In the genomic region with DNA sequence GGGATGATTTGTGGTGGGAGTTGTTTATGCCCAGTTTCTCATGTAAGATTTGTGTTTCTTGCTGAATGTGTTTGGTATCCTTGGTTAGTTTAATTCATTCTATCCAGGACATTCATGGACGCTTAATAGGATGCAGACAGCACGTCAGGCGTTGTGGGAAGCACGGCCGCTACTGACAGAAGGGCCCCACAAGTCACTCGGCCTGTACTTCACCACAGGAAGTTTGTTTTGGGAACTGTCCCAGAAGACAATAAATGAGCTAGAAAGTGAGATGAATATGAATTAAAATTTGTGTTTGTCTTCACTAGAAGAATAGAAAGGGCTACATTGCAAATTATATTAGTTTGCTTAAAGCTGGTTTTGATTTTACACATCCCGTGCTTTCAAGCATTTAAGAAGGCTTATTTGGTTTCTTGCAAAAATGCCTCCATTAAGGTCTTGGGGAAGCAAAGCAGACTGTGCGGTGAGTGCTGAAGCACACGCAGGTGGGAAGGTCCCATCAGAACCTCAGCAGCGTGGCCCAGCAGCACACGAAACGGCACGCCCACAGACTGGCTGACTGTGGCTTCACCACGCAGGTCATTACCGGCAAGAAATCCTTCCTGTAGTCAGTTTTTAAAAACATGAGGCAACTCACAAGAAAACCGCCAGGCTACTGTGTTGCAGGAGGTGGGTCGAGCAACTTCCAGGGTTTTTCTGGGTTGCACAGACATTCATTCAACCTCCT, we compare ENCODE assay signal across 11 cellular contexts.
DNase-seq lines count a peak whose midpoint lies in the region; ATAC-seq and TF ChIP-seq lines count a peak whose summit lies in the region.
"Had no signal": no experiment of that assay in that cellular context is flagged by ENCODE, and none has a peak within 500 bp of the region (broad histone marks: within the 10 kb centered on the region; RNA-seq: fewer than 3 reads in every experiment).

No MANE protein-coding gene starts in this region.

- H3K27ac ChIP-seq in heart left ventricle = peak overlapping the region in 11 of 12 donors; percentile 2 to 94 (median 80)
- peak overlapping the region; percentile 19 for H3K27ac ChIP-seq in endodermal cell (ENCODE audit: low read depth, low read length)
- peak overlapping the region; percentile 65 for H3K27ac ChIP-seq in thymus (ENCODE audit: low read depth)
- no peak overlapping the region for H3K27ac ChIP-seq in OCI-LY7 (ENCODE audit: low read depth, low read length, poor library complexity, severe bottlenecking)

- no peak overlapping the region for H2AFZ ChIP-seq in OCI-LY7 (ENCODE audit: low read length)

- DNase-seq in heart left ventricle = peak in 3 of 5 donors; percentile 41 to 69 (median 57)
- DNase-seq in Right ventricle myocardium superior = no peak
- peak in 18 of 34 experiments; percentile 10 to 56 (median 18) for DNase-seq in T-cell
- no peak for DNase-seq in endodermal cell
- no peak for DNase-seq in OCI-LY7 (ENCODE audit: low spot score)
- DNase-seq: NK-92 treated with Interleukin-12 subunit alpha and Interleukin-12 subunit beta, amount 100 ng/mL, for 24 hours; T1000 had no signal

- no TSS peak for BruUV-seq in OCI-LY7 (replicated peaks; lab: Mats Ljungman, UMichigan)

- H3K36me3 ChIP-seq in heart left ventricle (no peaks in the 10 kb centered on the region), endodermal cell (ENCODE audit: control insufficient read depth, insufficient read depth, low read length) (no peaks in the 10 kb centered on the region), thymus (ENCODE audit: control insufficient read depth, insufficient read depth) (peaks cover 12% of the 10 kb centered on the region), OCI-LY7 (ENCODE audit: insufficient read depth, low read length) (no peaks in the 10 kb centered on the region)

- 50 to 59% (median 51%) methylated on average over 16 to 17 of the region's 17 CpGs for WGBS in heart left ventricle, 4 donors
- 72 to 80% methylated on average over 8 to 17 of the region's 17 CpGs for WGBS in endodermal cell (ENCODE audit: insufficient coverage in 1 of 2, insufficient read length in 1 of 2), 2 experiments
- 37% methylated on average over 17 of the region's 17 CpGs for WGBS in thymus

- TF ChIP-seq CTCF in heart left ventricle (IDR thresholded peaks at IDR 0.05) = no peak
- no peak for TF ChIP-seq CTCF in endodermal cell (conservative IDR thresholded peaks at IDR 0.05)
- no peak for TF ChIP-seq CTCF in OCI-LY7 (conservative IDR thresholded peaks at IDR 0.05; ENCODE audit: low read length)

- no peak for TF ChIP-seq POLR2A in heart left ventricle (IDR thresholded peaks at IDR 0.05)

- CTCF ChIA-PET in T-cell (lab: Charles Lee) (no interaction called here), OCI-LY7 (lab: Charles Lee; ENCODE audit: unreplicated experiment) (no interaction called here)

- H4K20me1 ChIP-seq in OCI-LY7 (ENCODE audit: insufficient read depth, low read length) = no peaks in the 10 kb centered on the region

- peak in 2 of 4 donors; percentile 47 to 61 for ATAC-seq in heart left ventricle
- no peak for ATAC-seq in Right ventricle myocardium superior (ENCODE audit: poor library complexity)
- peak in 3 of 4 experiments; percentile 54 to 97 (median 79) for ATAC-seq in T-cell (replicated peaks in 1 of 4)
- ATAC-seq in HG03175 (IDR thresholded peaks at IDR 0.05; ENCODE audit: unreplicated experiment) = no peak
- ATAC-seq in HG03342 (IDR thresholded peaks at IDR 0.05; ENCODE audit: unreplicated experiment) = no peak

- H3K9ac ChIP-seq in endodermal cell (ENCODE audit: extremely low read depth, low read length, poor library complexity, severe bottlenecking) = no peak overlapping the region

- H3K27me3 Mint-ChIP-seq in T-cell (peaks cover 0 to 8% of the 10 kb centered on the region in 2 donors), endodermal cell (ENCODE audit: insufficient read depth) (no peaks in the 10 kb centered on the region)

- H3K9me3 ChIP-seq in heart left ventricle (no peaks in the 10 kb centered on the region), endodermal cell (ENCODE audit: control insufficient read depth, low read length) (no peaks in the 10 kb centered on the region), thymus (ENCODE audit: control insufficient read depth) (peaks cover 2% of the 10 kb centered on the region), OCI-LY7 (ENCODE audit: low read length) (no peaks in the 10 kb centered on the region)

- H3K79me2 ChIP-seq in OCI-LY7 (ENCODE audit: insufficient read depth, low read depth, low read length) = no peaks in the 10 kb centered on the region

- no peaks in the 10 kb centered on the region for H3K9me3 Mint-ChIP-seq in T-cell
- H3K9me3 Mint-ChIP-seq in endodermal cell = no peaks in the 10 kb centered on the region
- H3K9me3 Mint-ChIP-seq: CD14-positive monocyte had no signal

- H3K4me3 Mint-ChIP-seq in T-cell = peak overlapping the region in 1 of 3 donors; percentile 33
- no peak overlapping the region for H3K4me3 Mint-ChIP-seq in endodermal cell

- POLR2A ChIA-PET in T-cell (lab: Charles Lee) = no interaction called here
- POLR2A ChIA-PET in OCI-LY7 (lab: Charles Lee) = interaction anchor here (0.6 kb wide), 1 partner anchor 170 kb away, joined by 4 read pairs; no protein-coding TSS in a partner anchor

- no peak overlapping the region for H3K4me2 ChIP-seq in OCI-LY7 (ENCODE audit: low read length)

- H3K36me3 Mint-ChIP-seq in T-cell (no peaks in the 10 kb centered on the region), endodermal cell (ENCODE audit: low read depth) (no peaks in the 10 kb centered on the region)
- H3K36me3 Mint-ChIP-seq: CD14-positive monocyte had no signal

- H3K4me1 ChIP-seq in heart left ventricle (peaks cover 0 to 57% (median 34%) of the 10 kb centered on the region in 12 donors), endodermal cell (ENCODE audit: control insufficient read depth, insufficient read depth, low read length) (no peaks in the 10 kb centered on the region), thymus (ENCODE audit: control insufficient read depth, insufficient read depth, low read length) (peaks cover 44% of the 10 kb centered on the region), OCI-LY7 (ENCODE audit: insufficient read depth, low read length, poor library complexity, severe bottlenecking) (no peaks in the 10 kb centered on the region)

- no peak overlapping the region for H3K4me3 ChIP-seq in heart left ventricle
- H3K4me3 ChIP-seq in endodermal cell (ENCODE audit: low read length) = no peak overlapping the region
- no peak overlapping the region for H3K4me3 ChIP-seq in thymus (ENCODE audit: low read length)
- no peak overlapping the region for H3K4me3 ChIP-seq in OCI-LY7 (ENCODE audit: low read depth, low read length, poor library complexity, severe bottlenecking)

- intact Hi-C loops in heart left ventricle (cut with DNase I) (no loop called here), Right ventricle myocardium superior (cut with DNase I) (no loop called here), OCI-LY7 (cut with micrococcal nuclease; ENCODE audit: unreplicated experiment) (no loop called here)

- H3K9me2 ChIP-seq in OCI-LY7 (ENCODE audit: insufficient read depth, low read length) = peaks cover 3% of the 10 kb centered on the region; the same call in 1 of the 2 replicates

- H3K4me1 Mint-ChIP-seq in T-cell (peaks cover 17 to 38% (median 31%) of the 10 kb centered on the region in 3 donors), endodermal cell (no peaks in the 10 kb centered on the region)

- H3K27me3 ChIP-seq in heart left ventricle (no peaks in the 10 kb centered on the region), endodermal cell (ENCODE audit: control insufficient read depth, insufficient read depth, low read length, poor library complexity, severe bottlenecking) (no peaks in the 10 kb centered on the region), thymus (ENCODE audit: control insufficient read depth, insufficient read depth) (no peaks in the 10 kb centered on the region)

- H3K27ac Mint-ChIP-seq in T-cell = no peak overlapping the region
- H3K27ac Mint-ChIP-seq in endodermal cell = no peak overlapping the region
- H3K27ac Mint-ChIP-seq: CD14-positive monocyte had no signal

Comparison
In these comparisons a context has a peak if more than half of its experiments do, and no peak if none do; other contexts are left out.
1. DNase-seq: peak in heart left ventricle (3 of 5) and T-cell (18 of 34); none in Right ventricle myocardium superior (single experiment), endodermal cell (single experiment) and OCI-LY7 (single experiment).
2. ATAC-seq: peak in T-cell (3 of 4); none in Right ventricle myocardium superior (single experiment), HG03175 (single experiment) and HG03342 (single experiment).